Comparison of ENCODE assay signal across 1 cellular context in genomic region chr18:48540329-48541025, GRCh38.
TF ChIP-seq lines count a peak whose summit lies in the region.

No MANE protein-coding gene starts in this region.

TF ChIP-seq in HepG2, 621 proteins besides CTCF, POLR2A, EP300 and RAD21 (continued from another document and continues in another):
- TF ChIP-seq STAT5B (CRISPR knock-in tag; IDR thresholded peaks at IDR 0.05) (no peak), ZMAT5 (CRISPR knock-in tag; IDR thresholded peaks at IDR 0.05; ENCODE audit: borderline replicate concordance, low read depth) (no peak), MXI1 (IDR thresholded peaks at IDR 0.05; ENCODE audit: borderline replicate concordance, low read depth, low read length) (peak; percentile 24; the same call in 1 of the 3 replicates), ZMYM2 (CRISPR knock-in tag; IDR thresholded peaks at IDR 0.05) (no peak), ZUFSP (CRISPR knock-in tag; IDR thresholded peaks at IDR 0.05; ENCODE audit: borderline replicate concordance) (no peak), ZNF350 (CRISPR knock-in tag; IDR thresholded peaks at IDR 0.05; ENCODE audit: borderline replicate concordance, low read depth) (0 out of 2 replicates have a peak, but pooled peaks have one; percentile 25), ZNF777 (CRISPR knock-in tag; IDR thresholded peaks at IDR 0.05) (no peak; the same call in 1 of the 2 replicates), ZHX2 (IDR thresholded peaks at IDR 0.05; ENCODE audit: low read depth) (no peak), ZHX2 (CRISPR knock-in tag; IDR thresholded peaks at IDR 0.05; ENCODE audit: borderline replicate concordance) (no peak), KLF6 (CRISPR knock-in tag; IDR thresholded peaks at IDR 0.05) (no peak), NKX3-1 (CRISPR knock-in tag; IDR thresholded peaks at IDR 0.05) (0 out of 2 replicates have a peak, but pooled peaks have one; percentile 74), BRD4 (CRISPR knock-in tag; IDR thresholded peaks at IDR 0.05) (peak; percentile 74; the same call in 1 of the 2 replicates), TARDBP (CRISPR knock-in tag; IDR thresholded peaks at IDR 0.05) (no peak), POGZ (CRISPR knock-in tag; IDR thresholded peaks at IDR 0.05) (peak; percentile 38; the same call in 1 of the 2 replicates), SATB2 (CRISPR knock-in tag; IDR thresholded peaks at IDR 0.05) (no peak), ZNF883 (CRISPR knock-in tag; IDR thresholded peaks at IDR 0.05; ENCODE audit: not compliant biosample characterization) (no peak), HNRNPH1 (optimal IDR thresholded peaks at IDR 0.05; ENCODE audit: low read depth, low read length) (no peak), IKZF1 (IDR thresholded peaks at IDR 0.05) (no peak), ZFX (CRISPR knock-in tag; IDR thresholded peaks at IDR 0.05; ENCODE audit: low read depth) (peak; percentile 74), ZNF564 (CRISPR knock-in tag; IDR thresholded peaks at IDR 0.05) (peak; percentile 39), DMTF1 (CRISPR knock-in tag; IDR thresholded peaks at IDR 0.05) (no peak), ZNF570 (CRISPR knock-in tag; IDR thresholded peaks at IDR 0.05; ENCODE audit: borderline replicate concordance) (no peak), ZNF329 (CRISPR knock-in tag; IDR thresholded peaks at IDR 0.05; ENCODE audit: low read depth) (no peak), ZSCAN25 (CRISPR knock-in tag; IDR thresholded peaks at IDR 0.05) (no peak; the same call in 1 of the 2 replicates), MZF1 (CRISPR knock-in tag; IDR thresholded peaks at IDR 0.05; ENCODE audit: borderline replicate concordance) (no peak), ZNF451 (CRISPR knock-in tag; IDR thresholded peaks at IDR 0.05) (no peak), HDAC1 (CRISPR knock-in tag; IDR thresholded peaks at IDR 0.05) (peak; percentile 61; the same call in 1 of the 2 replicates), ZNF639 (CRISPR knock-in tag; conservative IDR thresholded peaks at IDR 0.05) (peak; percentile 75), SMARCC2 (IDR thresholded peaks at IDR 0.05) (no peak), FLYWCH1 (CRISPR knock-in tag; IDR thresholded peaks at IDR 0.05) (no peak), RARA (CRISPR knock-in tag; IDR thresholded peaks at IDR 0.05) (0 out of 2 replicates have a peak, but pooled peaks have one; percentile 10), HMGXB3 (CRISPR knock-in tag; IDR thresholded peaks at IDR 0.05; ENCODE audit: borderline replicate concordance) (peak; percentile 36; the same call in 1 of the 2 replicates), ZNF839 (CRISPR knock-in tag; IDR thresholded peaks at IDR 0.05; ENCODE audit: borderline replicate concordance) (no peak), CBX5 (CRISPR knock-in tag; IDR thresholded peaks at IDR 0.05; ENCODE audit: borderline replicate concordance) (peak; percentile 39; the same call in 1 of the 2 replicates), NBN (conservative IDR thresholded peaks at IDR 0.05) (no peak), CBX1 (IDR thresholded peaks at IDR 0.05; ENCODE audit: low read depth) (no peak), KAT7 (CRISPR knock-in tag; IDR thresholded peaks at IDR 0.05; ENCODE audit: borderline replicate concordance) (no peak; the same call in 1 of the 2 replicates), PAXIP1 (CRISPR knock-in tag; conservative IDR thresholded peaks at IDR 0.05) (no peak), ZNF256 (CRISPR knock-in tag; conservative IDR thresholded peaks at IDR 0.05) (no peak), GZF1 (CRISPR knock-in tag; IDR thresholded peaks at IDR 0.05) (no peak), HDAC6 (IDR thresholded peaks at IDR 0.05; ENCODE audit: low read depth, low read length) (no peak), ZNF205 (CRISPR knock-in tag; IDR thresholded peaks at IDR 0.05) (no peak), TIGD3 (CRISPR knock-in tag; IDR thresholded peaks at IDR 0.05; ENCODE audit: borderline replicate concordance) (no peak; the same call in 1 of the 2 replicates)
